36 cellular contexts compared by ENCODE assay signal in the genomic region with DNA sequence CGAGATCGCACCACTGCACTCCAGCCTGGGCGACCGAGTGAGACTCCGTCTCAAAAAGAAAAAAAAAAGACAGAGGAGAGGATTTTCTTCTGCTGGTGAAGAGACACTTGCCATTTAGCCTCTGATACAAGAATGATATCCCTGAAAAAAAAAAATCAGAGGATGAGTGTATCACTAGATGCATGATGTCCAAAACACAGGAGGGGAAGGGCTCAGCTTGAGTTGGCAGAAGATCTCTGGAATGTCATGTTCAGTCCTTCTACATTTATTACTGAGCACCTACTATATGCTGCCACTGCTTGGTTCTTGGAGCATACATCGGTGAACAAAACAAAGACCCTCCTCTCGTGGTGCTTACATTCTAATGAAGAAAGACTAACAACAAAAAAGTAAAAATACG. TPM values are rescaled to one million over a fixed set of nuclear protein-coding genes. Genes with fewer than 3 reads are reported as not detected.
"Had no signal": no experiment of that assay in that cellular context is flagged by ENCODE, and none has a peak within 500 bp of the region (broad histone marks: within the 10 kb centered on the region; RNA-seq: fewer than 3 reads in every experiment).

No MANE protein-coding gene starts in this region.

- H3K4me1 Mint-ChIP-seq: activated CD4-positive, alpha-beta T cell treated with anti-CD3 and anti-CD28 coated beads, Interleukin-2, amount 10 ng/mL, durations not matched to agents 24 days and 14 days; activated naive CD8-positive, alpha-beta T cell treated with anti-CD3 and anti-CD28 coated beads for 36 hours; activated T-helper 17 cell treated with anti-CD3 and anti-CD28 coated beads, Interleukin-2, amount 50 U/mL, for 72 hours had no signal

- H3K9me3 ChIP-seq: adrenal gland, body of pancreas, breast epithelium had no signal

- H3K4me3 Mint-ChIP-seq: activated CD4-positive, alpha-beta memory T cell treated with anti-CD3 and anti-CD28 coated beads for 36 hours; activated CD4-positive, alpha-beta T cell treated with anti-CD3 and anti-CD28 coated beads, Interleukin-2, amount 10 ng/mL, durations not matched to agents 24 days and 14 days; activated CD8-positive, alpha-beta T cell treated with anti-CD3 and anti-CD28 coated beads for 36 hours; activated naive CD4-positive, alpha-beta T cell treated with anti-CD3 and anti-CD28 coated beads for 36 hours; activated naive CD8-positive, alpha-beta T cell treated with anti-CD3 and anti-CD28 coated beads for 36 hours; activated T-cell treated with anti-CD3 and anti-CD28 coated beads, Interleukin-2, amount 50 U/mL, for 4 hours; activated T-cell treated with anti-CD3 and anti-CD28 coated beads, Interleukin-2, amount 50 U/mL, for 72 hours; activated T-helper 1 cell treated with anti-CD3 and anti-CD28 coated beads, Interleukin-12 subunit alpha, Interleukin-12 subunit beta, Interleukin-2, Interleukin-4 antibody, amounts not matched to agents 30 ng/mL and 10 ng/mL and 1 ng/mL, durations not matched to agents 14 hours and 24 hours and 36 hours; activated T-helper 17 cell treated with anti-CD3 and anti-CD28 coated beads, Interleukin-2, amount 50 U/mL, for 72 hours; T-helper 1 cell treated with Interleukin-12 subunit alpha and Interleukin-12 subunit beta and Interleukin-4 antibody, amounts not matched to agents 30 μg/mL and 1 μg/mL, for 36 hours; T-helper 2 cell treated with Interferon-gamma antibody and Interleukin-4, amounts not matched to agents 5 μg/mL and 100 μg/mL, for 36 hours; WTC11 had no signal

- H3K9me3 Mint-ChIP-seq: activated CD4-positive, alpha-beta memory T cell treated with anti-CD3 and anti-CD28 coated beads for 36 hours; activated CD4-positive, alpha-beta T cell treated with anti-CD3 and anti-CD28 coated beads, Interleukin-2, amount 10 ng/mL, durations not matched to agents 24 days and 14 days; activated CD8-positive, alpha-beta T cell treated with anti-CD3 and anti-CD28 coated beads for 36 hours; activated naive CD4-positive, alpha-beta T cell treated with anti-CD3 and anti-CD28 coated beads for 36 hours; activated naive CD4-positive, alpha-beta T cell treated with anti-CD3 and anti-CD28 coated beads, Interleukin-2, amount 50 U/mL, for 72 hours; activated naive CD8-positive, alpha-beta T cell treated with anti-CD3 and anti-CD28 coated beads for 36 hours; activated T-cell treated with anti-CD3 and anti-CD28 coated beads, Interleukin-2, amount 50 U/mL, for 4 hours; activated T-cell treated with anti-CD3 and anti-CD28 coated beads, Interleukin-2, amount 50 U/mL, for 72 hours; activated T-helper 1 cell treated with anti-CD3 and anti-CD28 coated beads, Interleukin-12 subunit alpha, Interleukin-12 subunit beta, Interleukin-2, Interleukin-4 antibody, amounts not matched to agents 30 ng/mL and 10 ng/mL and 1 ng/mL, durations not matched to agents 14 hours and 24 hours and 36 hours; activated T-helper 17 cell treated with anti-CD3 and anti-CD28 coated beads, Interleukin-2, amount 50 U/mL, for 72 hours; T-helper 1 cell treated with Interleukin-12 subunit alpha and Interleukin-12 subunit beta and Interleukin-4 antibody, amounts not matched to agents 30 μg/mL and 1 μg/mL, for 36 hours; T-helper 2 cell treated with Interferon-gamma antibody and Interleukin-4, amounts not matched to agents 5 μg/mL and 100 μg/mL, for 36 hours; WTC11 had no signal

- H3K36me3 ChIP-seq: adrenal gland, brain microvascular endothelial cell, breast epithelium, WERI-Rb-1 had no signal

- ATAC-seq: activated CD4-positive, CD25-positive, alpha-beta regulatory T cell treated with anti-CD3 and anti-CD28 coated beads, Interleukin-2, amount 50 U/mL, for 24 hours; activated CD8-positive, alpha-beta T cell treated with anti-CD3 and anti-CD28 coated beads for 36 hours; activated naive CD4-positive, alpha-beta T cell treated with anti-CD3 and anti-CD28 coated beads, Interleukin-2, amount 50 U/mL, for 72 hours; activated T-cell treated with anti-CD3 and anti-CD28 coated beads, Interleukin-2, amount 50 U/mL, for 4 hours; activated T-cell treated with anti-CD3 and anti-CD28 coated beads, Interleukin-2, amount 50 U/mL, for 72 hours; activated T-helper 17 cell treated with anti-CD3 and anti-CD28 coated beads, Interleukin-2, amount 50 U/mL, for 72 hours; body of pancreas; WTC11 had no signal

- H3K4me1 ChIP-seq: body of pancreas, breast epithelium had no signal

- H3K36me3 Mint-ChIP-seq: activated CD4-positive, alpha-beta memory T cell treated with anti-CD3 and anti-CD28 coated beads for 36 hours; activated naive CD4-positive, alpha-beta T cell treated with anti-CD3 and anti-CD28 coated beads, Interleukin-2, amount 50 U/mL, for 72 hours; activated naive CD8-positive, alpha-beta T cell treated with anti-CD3 and anti-CD28 coated beads for 36 hours; WTC11 had no signal

- H3K27ac ChIP-seq: adrenal gland, body of pancreas, brain microvascular endothelial cell, breast epithelium, WERI-Rb-1 had no signal

- DNase-seq: activated CD4-positive, alpha-beta memory T cell treated with anti-CD3 and anti-CD28 coated beads for 36 hours; activated CD4-positive, alpha-beta T cell treated with anti-CD3 and anti-CD28 coated beads for 4 hours; activated CD4-positive, alpha-beta T cell treated with anti-CD3 and anti-CD28 coated beads, Interleukin-2, amount 10 ng/mL, durations not matched to agents 24 days and 14 days; activated CD4-positive, alpha-beta T cell treated with anti-CD3 and anti-CD28 coated beads, Interleukin-2, amount 50 U/mL, for 1 hour; activated CD4-positive, alpha-beta T cell treated with anti-CD3 and anti-CD28 coated beads, Interleukin-2, amount 50 U/mL, for 4 hours; activated CD4-positive, CD25-positive, alpha-beta regulatory T cell; activated CD8-positive, alpha-beta memory T cell treated with anti-CD3 and anti-CD28 coated beads, Interleukin-2, amount 50 U/mL, for 4 hours; activated CD8-positive, alpha-beta T cell treated with anti-CD3 and anti-CD28 coated beads for 36 hours; activated effector memory CD4-positive, alpha-beta T cell treated with anti-CD3 and anti-CD28 coated beads, Interleukin-2, amount 50 U/mL, for 16 hours; activated gamma-delta T cell treated with Interleukin-2 at 50 U/mL for 16 hours; activated naive CD4-positive, alpha-beta T cell; activated naive CD4-positive, alpha-beta T cell treated with anti-CD3 and anti-CD28 coated beads for 36 hours; activated naive CD4-positive, alpha-beta T cell treated with anti-CD3 and anti-CD28 coated beads, Interleukin-2, amount 50 U/mL, for 16 hours; activated naive CD8-positive, alpha-beta T cell treated with anti-CD3 and anti-CD28 coated beads for 36 hours; activated T-cell treated with anti-CD3 and anti-CD28 coated beads for 4 hours; activated T-cell treated with anti-CD3 and anti-CD28 coated beads, Interleukin-2, amount 50 U/mL, for 1 hour; activated T-cell treated with anti-CD3 and anti-CD28 coated beads, Interleukin-2, amount 50 U/mL, for 4 hours; activated T-cell treated with anti-CD3 and anti-CD28 coated beads, Interleukin-2, amount 50 U/mL, for 72 hours; adrenal gland; amniotic stem cell; aorta; body of pancreas; brain microvascular endothelial cell; central memory CD4-positive, alpha-beta T cell; T-helper 1 cell; T-helper 2 cell; T-helper 9 cell; WERI-Rb-1 had no signal

- H3K27ac Mint-ChIP-seq: activated CD4-positive, alpha-beta memory T cell treated with anti-CD3 and anti-CD28 coated beads for 36 hours; activated CD4-positive, alpha-beta T cell treated with anti-CD3 and anti-CD28 coated beads, Interleukin-2, amount 10 ng/mL, durations not matched to agents 24 days and 14 days; activated CD8-positive, alpha-beta T cell treated with anti-CD3 and anti-CD28 coated beads for 36 hours; activated naive CD4-positive, alpha-beta T cell treated with anti-CD3 and anti-CD28 coated beads for 36 hours; activated naive CD8-positive, alpha-beta T cell treated with anti-CD3 and anti-CD28 coated beads for 36 hours; activated T-cell treated with anti-CD3 and anti-CD28 coated beads, Interleukin-2, amount 50 U/mL, for 72 hours; activated T-helper 1 cell treated with anti-CD3 and anti-CD28 coated beads, Interleukin-12 subunit alpha, Interleukin-12 subunit beta, Interleukin-2, Interleukin-4 antibody, amounts not matched to agents 30 ng/mL and 10 ng/mL and 1 ng/mL, durations not matched to agents 14 hours and 24 hours and 36 hours; activated T-helper 17 cell treated with anti-CD3 and anti-CD28 coated beads, Interleukin-2, amount 50 U/mL, for 72 hours; T-helper 1 cell treated with Interleukin-12 subunit alpha and Interleukin-12 subunit beta and Interleukin-4 antibody, amounts not matched to agents 30 μg/mL and 1 μg/mL, for 36 hours; T-helper 2 cell treated with Interferon-gamma antibody and Interleukin-4, amounts not matched to agents 5 μg/mL and 100 μg/mL, for 36 hours; WTC11 had no signal

- H3K4me3 ChIP-seq: adrenal gland, body of pancreas, breast epithelium had no signal

- H3K27me3 ChIP-seq: adrenal gland, body of pancreas, brain microvascular endothelial cell, breast epithelium had no signal

RNA-seq across cellular contexts. Expression of gene PKDCC, which starts 10.9 kb away (rescaled TPM):
- total RNA-seq: activated CD4-positive, alpha-beta memory T cell treated with anti-CD3 and anti-CD28 coated beads for 36 hours; activated CD4-positive, alpha-beta T cell treated with anti-CD3 and anti-CD28 coated beads, Interleukin-2, amount 10 ng/mL, durations not matched to agents 24 days and 14 days; activated CD8-positive, alpha-beta T cell treated with anti-CD3 and anti-CD28 coated beads for 36 hours; activated naive CD4-positive, alpha-beta T cell treated with anti-CD3 and anti-CD28 coated beads for 36 hours; activated naive CD4-positive, alpha-beta T cell treated with anti-CD3 and anti-CD28 coated beads, Interleukin-2, amount 50 U/mL, for 72 hours; activated naive CD8-positive, alpha-beta T cell treated with anti-CD3 and anti-CD28 coated beads for 36 hours; activated T-cell treated with anti-CD3 and anti-CD28 coated beads, Interleukin-2, amount 50 U/mL, for 72 hours; activated T-helper 1 cell treated with anti-CD3 and anti-CD28 coated beads, Interleukin-12 subunit alpha, Interleukin-12 subunit beta, Interleukin-2, Interleukin-4 antibody, amounts not matched to agents 30 ng/mL and 10 ng/mL and 1 ng/mL, durations not matched to agents 14 hours and 24 hours and 36 hours; activated T-helper 17 cell treated with anti-CD3 and anti-CD28 coated beads, Interleukin-2, amount 50 U/mL, for 72 hours had no signal
